Comparison of ENCODE assay signal across 1 cellular context in genomic region chr10:6071181-6072175, GRCh38.
TF ChIP-seq lines count a peak whose summit lies in the region.

No MANE protein-coding gene starts in this region.

TF ChIP-seq in HepG2, 621 proteins besides CTCF, POLR2A, EP300 and RAD21:
- TF ChIP-seq ZNF326 (CRISPR knock-in tag; IDR thresholded peaks at IDR 0.05; ENCODE audit: borderline replicate concordance) (no peak), TP53 (CRISPR knock-in tag; conservative IDR thresholded peaks at IDR 0.05) (no peak), BRF2 (CRISPR knock-in tag; IDR thresholded peaks at IDR 0.05) (no peak), ZNF577 (CRISPR knock-in tag; IDR thresholded peaks at IDR 0.05; ENCODE audit: borderline replicate concordance, low read depth) (no peak), GZF1 (CRISPR knock-in tag; IDR thresholded peaks at IDR 0.05) (no peak), PRDM15 (CRISPR knock-in tag; IDR thresholded peaks at IDR 0.05) (no peak), TEF (CRISPR knock-in tag; IDR thresholded peaks at IDR 0.05) (no peak), BORCS8-MEF2B (CRISPR knock-in tag; IDR thresholded peaks at IDR 0.05) (no peak), ZNF333 (CRISPR knock-in tag; IDR thresholded peaks at IDR 0.05; ENCODE audit: borderline replicate concordance) (no peak), ZNF230 (CRISPR knock-in tag; IDR thresholded peaks at IDR 0.05) (no peak), ISX (CRISPR knock-in tag; conservative IDR thresholded peaks at IDR 0.05) (no peak), CC2D1A (CRISPR knock-in tag; IDR thresholded peaks at IDR 0.05) (no peak), ZBTB34 (CRISPR knock-in tag; IDR thresholded peaks at IDR 0.05) (no peak), TEAD2 (CRISPR knock-in tag; IDR thresholded peaks at IDR 0.05) (no peak), KLF16 (CRISPR knock-in tag; IDR thresholded peaks at IDR 0.05) (no peak), ZNF816 (CRISPR knock-in tag; IDR thresholded peaks at IDR 0.05; ENCODE audit: borderline replicate concordance) (no peak), ZFP1 (CRISPR knock-in tag; IDR thresholded peaks at IDR 0.05) (no peak), ZBTB2 (CRISPR knock-in tag; IDR thresholded peaks at IDR 0.05; ENCODE audit: low read depth) (no peak), ZFX (CRISPR knock-in tag; IDR thresholded peaks at IDR 0.05; ENCODE audit: low read depth) (no peak), ZNF432 (CRISPR knock-in tag; IDR thresholded peaks at IDR 0.05; ENCODE audit: borderline replicate concordance) (no peak)
